Comparison of ENCODE assay signal across 40 cellular contexts in the genomic region with DNA sequence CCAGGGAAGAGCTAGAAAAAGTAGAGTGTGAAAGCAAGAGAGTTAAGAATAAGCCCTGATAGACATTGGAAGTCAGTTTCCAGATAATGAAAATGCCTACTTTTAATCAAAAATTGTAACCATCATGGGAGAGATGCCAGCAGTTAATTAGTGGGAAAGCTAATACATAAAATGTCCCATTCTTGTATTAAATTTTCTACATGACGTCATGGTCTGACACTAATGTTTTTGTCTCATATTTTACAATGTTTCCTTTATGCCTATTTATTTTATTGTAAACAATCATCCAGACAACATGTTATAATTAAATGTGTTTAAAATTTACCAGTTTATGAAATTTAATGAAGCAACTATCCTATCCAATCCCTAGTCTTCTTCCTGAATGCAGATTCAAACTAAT. TPM values are rescaled to one million over a fixed set of nuclear protein-coding genes. Genes with fewer than 3 reads are reported as not detected.
"Had no signal": no experiment of that assay in that cellular context is flagged by ENCODE, and none has a peak within 500 bp of the region (broad histone marks: within the 10 kb centered on the region; RNA-seq: fewer than 3 reads in every experiment).

No MANE protein-coding gene starts in this region.

- ATAC-seq: activated naive CD4-positive, alpha-beta T cell treated with anti-CD3 and anti-CD28 coated beads, Interleukin-2, amount 50 U/mL, for 72 hours; activated naive CD8-positive, alpha-beta T cell treated with anti-CD3 and anti-CD28 coated beads, Interleukin-2, amount 50 U/mL, for 24 hours; activated T-cell treated with anti-CD3 and anti-CD28 coated beads, Interleukin-2, amount 50 U/mL, for 4 hours; activated T-cell treated with anti-CD3 and anti-CD28 coated beads, Interleukin-2, amount 50 U/mL, for 72 hours; activated T-helper 17 cell treated with anti-CD3 and anti-CD28 coated beads, Interleukin-2, amount 50 U/mL, for 72 hours; body of pancreas had no signal

- H3K27me3 ChIP-seq: adrenal gland, ascending aorta, body of pancreas, brain microvascular endothelial cell, breast epithelium, cardiac muscle cell had no signal

- H3K4me1 Mint-ChIP-seq: activated naive CD4-positive, alpha-beta T cell treated with anti-CD3 and anti-CD28 coated beads, Interleukin-2, amount 10 ng/mL, durations not matched to agents 7 days and 5 days; activated naive CD4-positive, alpha-beta T cell treated with anti-CD3 and anti-CD28 coated beads, Interleukin-2, amount 50 U/mL, for 24 hours; activated naive CD8-positive, alpha-beta T cell treated with anti-CD3 and anti-CD28 coated beads for 36 hours; activated naive CD8-positive, alpha-beta T cell treated with anti-CD3 and anti-CD28 coated beads, Interleukin-2, amount 10 ng/mL, durations not matched to agents 7 days and 5 days; activated naive CD8-positive, alpha-beta T cell treated with anti-CD3 and anti-CD28 coated beads, Interleukin-2, amount 50 U/mL, for 24 hours; activated T-helper 17 cell treated with anti-CD3 and anti-CD28 coated beads, Interleukin-2, amount 50 U/mL, for 72 hours; brain; central memory CD8-positive, alpha-beta T cell had no signal

- H3K27ac ChIP-seq: adrenal gland, ascending aorta, body of pancreas, brain microvascular endothelial cell, breast epithelium, cardiac muscle cell had no signal

- H3K9me3 ChIP-seq: adrenal gland, ascending aorta, body of pancreas, breast epithelium had no signal

- FAIRE-seq: astrocyte, bronchial epithelial cell, colon had no signal

- DNase-seq: activated effector memory CD4-positive, alpha-beta T cell treated with anti-CD3 and anti-CD28 coated beads, Interleukin-2, amount 50 U/mL, for 16 hours; activated effector memory CD4-positive, alpha-beta T cell treated with Interleukin-2 at 50 U/mL for 16 hours; activated gamma-delta T cell; activated gamma-delta T cell treated with Interleukin-2 at 50 U/mL for 16 hours; activated naive CD4-positive, alpha-beta T cell treated with anti-CD3 and anti-CD28 coated beads for 36 hours; activated naive CD4-positive, alpha-beta T cell treated with anti-CD3 and anti-CD28 coated beads, Interleukin-2, amount 10 ng/mL, durations not matched to agents 7 days and 5 days; activated naive CD4-positive, alpha-beta T cell treated with anti-CD3 and anti-CD28 coated beads, Interleukin-2, amount 50 U/mL, for 16 hours; activated naive CD4-positive, alpha-beta T cell treated with Interleukin-2 at 50 U/mL for 16 hours; activated naive CD8-positive, alpha-beta T cell treated with anti-CD3 and anti-CD28 coated beads for 36 hours; activated naive CD8-positive, alpha-beta T cell treated with anti-CD3 and anti-CD28 coated beads, Interleukin-2, amount 10 ng/mL, durations not matched to agents 7 days and 5 days; activated naive CD8-positive, alpha-beta T cell treated with anti-CD3 and anti-CD28 coated beads, Interleukin-2, amount 50 U/mL, for 24 hours; activated T-cell treated with anti-CD3 and anti-CD28 coated beads, Interleukin-2, amount 50 U/mL, for 24 hours; activated T-cell treated with anti-CD3 and anti-CD28 coated beads, Interleukin-2, amount 50 U/mL, for 4 hours; activated T-cell treated with anti-CD3 and anti-CD28 coated beads, Interleukin-2, amount 50 U/mL, for 48 hours; activated T-cell treated with anti-CD3 and anti-CD28 coated beads, Interleukin-2, amount 50 U/mL, for 72 hours; adrenal gland; amniotic stem cell; amygdala; anterior cingulate cortex; aorta; body of pancreas; brain microvascular endothelial cell; caudate nucleus; central memory CD4-positive, alpha-beta T cell; cerebellar nuclear complex had no signal

- H3K36me3 ChIP-seq: adrenal gland, ascending aorta, brain microvascular endothelial cell, breast epithelium, cardiac muscle cell had no signal

- H3K9me3 Mint-ChIP-seq: activated naive CD4-positive, alpha-beta T cell treated with anti-CD3 and anti-CD28 coated beads, Interleukin-2, amount 10 ng/mL, durations not matched to agents 7 days and 5 days; activated naive CD8-positive, alpha-beta T cell treated with anti-CD3 and anti-CD28 coated beads for 36 hours; activated T-helper 1 cell treated with anti-CD3 and anti-CD28 coated beads, Interleukin-12 subunit alpha, Interleukin-12 subunit beta, Interleukin-2, Interleukin-4 antibody, amounts not matched to agents 30 ng/mL and 10 ng/mL and 1 ng/mL, durations not matched to agents 14 hours and 24 hours and 36 hours; brain had no signal

- H3K4me3 ChIP-seq: adrenal gland, ascending aorta, body of pancreas, breast epithelium, cardiac muscle cell had no signal

- H3K4me1 ChIP-seq: adrenal gland, ascending aorta, body of pancreas, breast epithelium had no signal

- H3K4me3 Mint-ChIP-seq: activated naive CD4-positive, alpha-beta T cell treated with anti-CD3 and anti-CD28 coated beads for 36 hours; activated naive CD4-positive, alpha-beta T cell treated with anti-CD3 and anti-CD28 coated beads, Interleukin-2, amount 10 ng/mL, durations not matched to agents 7 days and 5 days; activated naive CD4-positive, alpha-beta T cell treated with anti-CD3 and anti-CD28 coated beads, Interleukin-2, amount 50 U/mL, for 24 hours; activated naive CD8-positive, alpha-beta T cell; activated naive CD8-positive, alpha-beta T cell treated with anti-CD3 and anti-CD28 coated beads for 36 hours; activated naive CD8-positive, alpha-beta T cell treated with anti-CD3 and anti-CD28 coated beads, Interleukin-2, amount 10 ng/mL, durations not matched to agents 7 days and 5 days; activated naive CD8-positive, alpha-beta T cell treated with anti-CD3 and anti-CD28 coated beads, Interleukin-2, amount 50 U/mL, for 24 hours; activated T-cell treated with anti-CD3 and anti-CD28 coated beads, Interleukin-2, amount 50 U/mL, for 24 hours; activated T-cell treated with anti-CD3 and anti-CD28 coated beads, Interleukin-2, amount 50 U/mL, for 4 hours; activated T-cell treated with anti-CD3 and anti-CD28 coated beads, Interleukin-2, amount 50 U/mL, for 72 hours; activated T-helper 1 cell treated with anti-CD3 and anti-CD28 coated beads, Interleukin-12 subunit alpha, Interleukin-12 subunit beta, Interleukin-2, Interleukin-4 antibody, amounts not matched to agents 30 ng/mL and 10 ng/mL and 1 ng/mL, durations not matched to agents 14 hours and 24 hours and 36 hours; activated T-helper 17 cell treated with anti-CD3 and anti-CD28 coated beads, Interleukin-2, amount 50 U/mL, for 72 hours; brain; central memory CD8-positive, alpha-beta T cell had no signal

- H3K36me3 Mint-ChIP-seq: activated naive CD4-positive, alpha-beta T cell treated with anti-CD3 and anti-CD28 coated beads, Interleukin-2, amount 10 ng/mL, durations not matched to agents 7 days and 5 days; activated naive CD4-positive, alpha-beta T cell treated with anti-CD3 and anti-CD28 coated beads, Interleukin-2, amount 50 U/mL, for 24 hours; activated naive CD4-positive, alpha-beta T cell treated with anti-CD3 and anti-CD28 coated beads, Interleukin-2, amount 50 U/mL, for 72 hours; activated naive CD8-positive, alpha-beta T cell; activated naive CD8-positive, alpha-beta T cell treated with anti-CD3 and anti-CD28 coated beads, Interleukin-2, amount 10 ng/mL, durations not matched to agents 7 days and 5 days; brain had no signal

- H3K27me3 Mint-ChIP-seq: activated naive CD4-positive, alpha-beta T cell treated with anti-CD3 and anti-CD28 coated beads, Interleukin-2, amount 10 ng/mL, durations not matched to agents 7 days and 5 days; activated naive CD4-positive, alpha-beta T cell treated with anti-CD3 and anti-CD28 coated beads, Interleukin-2, amount 50 U/mL, for 24 hours; activated naive CD8-positive, alpha-beta T cell; activated naive CD8-positive, alpha-beta T cell treated with anti-CD3 and anti-CD28 coated beads for 36 hours; activated naive CD8-positive, alpha-beta T cell treated with anti-CD3 and anti-CD28 coated beads, Interleukin-2, amount 10 ng/mL, durations not matched to agents 7 days and 5 days; activated naive CD8-positive, alpha-beta T cell treated with anti-CD3 and anti-CD28 coated beads, Interleukin-2, amount 50 U/mL, for 24 hours; activated T-cell treated with anti-CD3 and anti-CD28 coated beads, Interleukin-2, amount 50 U/mL, for 24 hours; activated T-helper 17 cell treated with anti-CD3 and anti-CD28 coated beads, Interleukin-2, amount 50 U/mL, for 72 hours; brain; central memory CD8-positive, alpha-beta T cell had no signal

- H3K27ac Mint-ChIP-seq: activated naive CD4-positive, alpha-beta T cell treated with anti-CD3 and anti-CD28 coated beads for 36 hours; activated naive CD4-positive, alpha-beta T cell treated with anti-CD3 and anti-CD28 coated beads, Interleukin-2, amount 10 ng/mL, durations not matched to agents 7 days and 5 days; activated naive CD4-positive, alpha-beta T cell treated with anti-CD3 and anti-CD28 coated beads, Interleukin-2, amount 50 U/mL, for 24 hours; activated naive CD4-positive, alpha-beta T cell treated with anti-CD3 and anti-CD28 coated beads, Interleukin-2, amount 50 U/mL, for 72 hours; activated naive CD8-positive, alpha-beta T cell; activated naive CD8-positive, alpha-beta T cell treated with anti-CD3 and anti-CD28 coated beads for 36 hours; activated naive CD8-positive, alpha-beta T cell treated with anti-CD3 and anti-CD28 coated beads, Interleukin-2, amount 10 ng/mL, durations not matched to agents 7 days and 5 days; activated naive CD8-positive, alpha-beta T cell treated with anti-CD3 and anti-CD28 coated beads, Interleukin-2, amount 50 U/mL, for 24 hours; activated T-cell treated with anti-CD3 and anti-CD28 coated beads, Interleukin-2, amount 50 U/mL, for 24 hours; activated T-cell treated with anti-CD3 and anti-CD28 coated beads, Interleukin-2, amount 50 U/mL, for 72 hours; activated T-helper 1 cell treated with anti-CD3 and anti-CD28 coated beads, Interleukin-12 subunit alpha, Interleukin-12 subunit beta, Interleukin-2, Interleukin-4 antibody, amounts not matched to agents 30 ng/mL and 10 ng/mL and 1 ng/mL, durations not matched to agents 14 hours and 24 hours and 36 hours; activated T-helper 17 cell treated with anti-CD3 and anti-CD28 coated beads, Interleukin-2, amount 50 U/mL, for 72 hours; activated T-helper 2 cell treated with anti-CD3 and anti-CD28 coated beads, Interferon-gamma antibody, Interleukin-2, Interleukin-4, amounts not matched to agents 10 μg/mL and 5 μg/mL and 100 μg/mL, durations not matched to agents 14 hours and 24 hours and 36 hours; brain had no signal

RNA-seq across cellular contexts. Expression of a gene that starts 26.3 kb away (rescaled TPM):
- total RNA-seq: activated naive CD4-positive, alpha-beta T cell treated with anti-CD3 and anti-CD28 coated beads for 36 hours; activated naive CD4-positive, alpha-beta T cell treated with anti-CD3 and anti-CD28 coated beads, Interleukin-2, amount 50 U/mL, for 72 hours; activated naive CD8-positive, alpha-beta T cell treated with anti-CD3 and anti-CD28 coated beads for 36 hours; activated naive CD8-positive, alpha-beta T cell treated with anti-CD3 and anti-CD28 coated beads, Interleukin-2, amount 10 ng/mL, durations not matched to agents 7 days and 5 days; activated T-cell treated with anti-CD3 and anti-CD28 coated beads, Interleukin-2, amount 50 U/mL, for 4 hours; activated T-cell treated with anti-CD3 and anti-CD28 coated beads, Interleukin-2, amount 50 U/mL, for 72 hours; activated T-helper 1 cell treated with anti-CD3 and anti-CD28 coated beads, Interleukin-12 subunit alpha, Interleukin-12 subunit beta, Interleukin-2, Interleukin-4 antibody, amounts not matched to agents 30 ng/mL and 10 ng/mL and 1 ng/mL, durations not matched to agents 14 hours and 24 hours and 36 hours; activated T-helper 17 cell treated with anti-CD3 and anti-CD28 coated beads, Interleukin-2, amount 50 U/mL, for 72 hours; activated T-helper 2 cell treated with anti-CD3 and anti-CD28 coated beads, Interferon-gamma antibody, Interleukin-2, Interleukin-4, amounts not matched to agents 10 μg/mL and 5 μg/mL and 100 μg/mL, durations not matched to agents 14 hours and 24 hours and 36 hours; ascending aorta; cardiac muscle cell; chondrocyte had no signal
- polyA plus RNA-seq: aorta had no signal
